ENCODE assay signal across 8 cellular contexts in the genomic region with DNA sequence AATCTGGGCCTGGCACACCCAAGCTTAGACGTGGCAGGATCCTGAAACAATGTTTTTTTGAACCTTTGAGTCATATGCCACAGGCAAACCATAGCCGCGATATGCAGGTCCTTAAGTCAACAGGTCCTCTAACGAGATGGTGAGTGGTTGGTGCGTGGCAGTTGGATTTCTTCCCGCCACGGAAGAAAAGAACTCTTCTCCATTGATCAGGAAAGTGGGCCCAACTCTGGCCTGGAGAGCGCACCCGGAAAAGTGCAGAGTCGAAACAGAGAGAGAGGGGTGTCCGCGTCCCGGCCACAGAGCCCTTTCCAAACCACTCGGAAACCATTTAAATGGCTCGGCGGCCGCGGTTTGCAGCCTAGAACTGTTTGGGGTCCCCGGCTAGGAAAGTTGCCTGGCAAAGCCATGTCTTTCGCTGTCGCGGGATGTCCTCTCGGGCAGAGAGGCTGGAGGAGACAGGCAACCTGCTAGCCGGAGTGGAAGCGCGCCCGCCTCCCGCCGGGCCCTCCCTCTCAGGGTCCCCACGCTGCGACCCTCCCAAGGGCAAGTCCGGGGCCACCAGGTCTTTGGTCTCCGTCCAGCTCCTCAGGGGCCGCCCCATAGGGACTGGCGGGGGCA. TPM values are rescaled to one million over a fixed set of nuclear protein-coding genes. Genes with fewer than 3 reads are reported as not detected.
DNase-seq lines count a peak whose midpoint lies in the region; ATAC-seq and TF ChIP-seq lines count a peak whose summit lies in the region.

No MANE protein-coding gene starts in this region.

- DNase-seq in AG20443 (ENCODE audit: low spot score) (peak; percentile 26), LoVo (ENCODE audit: low spot score) (peak; percentile 69), kidney epithelial cell (ENCODE audit: low read depth) (no peak), GOT3 (lab: John Stamatoyannopoulos, UW) (no peak)

- H3K27ac Mint-ChIP-seq in brain: peak overlapping the region in 2 of 5 experiments; percentile 83
- H3K27ac Mint-ChIP-seq in stimulated activated naive CD8-positive, alpha-beta T cell treated with anti-CD3 and anti-CD28 coated beads, Interleukin-15, Interleukin-2, amounts not matched to agents 100 ng/mL and 50 ng/mL, for 24 hours: peak overlapping the region; percentile 86

- peaks cover 4% of the 10 kb centered on the region for H3K27me3 ChIP-seq in kidney epithelial cell (ENCODE audit: control insufficient read depth, insufficient read depth, low read length)

- TF ChIP-seq CTCF in brain (conservative IDR thresholded peaks at IDR 0.05): no peak
- TF ChIP-seq CTCF in kidney epithelial cell (IDR thresholded peaks at IDR 0.05; ENCODE audit: insufficient read depth, low read length, poor library complexity, severe bottlenecking): no peak

- no peaks in the 10 kb centered on the region for H3K36me3 Mint-ChIP-seq in brain
- H3K36me3 Mint-ChIP-seq in stimulated activated naive CD8-positive, alpha-beta T cell treated with anti-CD3 and anti-CD28 coated beads, Interleukin-15, Interleukin-2, amounts not matched to agents 100 ng/mL and 50 ng/mL, for 24 hours (ENCODE audit: low read depth): no peaks in the 10 kb centered on the region

- H3K27me3 Mint-ChIP-seq in brain: peaks cover 61% of the 10 kb centered on the region
- peaks cover 27% of the 10 kb centered on the region for H3K27me3 Mint-ChIP-seq in stimulated activated naive CD8-positive, alpha-beta T cell treated with anti-CD3 and anti-CD28 coated beads, Interleukin-15, Interleukin-2, amounts not matched to agents 100 ng/mL and 50 ng/mL, for 24 hours

- H3K36me3 ChIP-seq in kidney epithelial cell (ENCODE audit: control insufficient read depth, insufficient read depth, low read length): no peaks in the 10 kb centered on the region

- H3K4me3 Mint-ChIP-seq in brain: peak overlapping the region; percentile 84 to 92 (median 91)
- peak overlapping the region; percentile 86 for H3K4me3 Mint-ChIP-seq in stimulated activated naive CD8-positive, alpha-beta T cell treated with anti-CD3 and anti-CD28 coated beads, Interleukin-15, Interleukin-2, amounts not matched to agents 100 ng/mL and 50 ng/mL, for 24 hours

- ATAC-seq in GM19025 (IDR thresholded peaks at IDR 0.05; ENCODE audit: low read depth, unreplicated experiment) (peak; percentile 2), GM18861 (IDR thresholded peaks at IDR 0.05; ENCODE audit: unreplicated experiment) (no peak)

- H3K9me3 Mint-ChIP-seq in brain: no peaks in the 10 kb centered on the region
- H3K9me3 Mint-ChIP-seq in stimulated activated naive CD8-positive, alpha-beta T cell treated with anti-CD3 and anti-CD28 coated beads, Interleukin-15, Interleukin-2, amounts not matched to agents 100 ng/mL and 50 ng/mL, for 24 hours: no peaks in the 10 kb centered on the region

- peak overlapping the region; percentile 77 for H3K4me3 ChIP-seq in kidney epithelial cell (ENCODE audit: low read depth, low read length)

- H3K4me1 Mint-ChIP-seq in brain: peaks cover 17% of the 10 kb centered on the region
- H3K4me1 Mint-ChIP-seq in stimulated activated naive CD8-positive, alpha-beta T cell treated with anti-CD3 and anti-CD28 coated beads, Interleukin-15, Interleukin-2, amounts not matched to agents 100 ng/mL and 50 ng/mL, for 24 hours (ENCODE audit: low read depth): peaks cover 35% of the 10 kb centered on the region

RNA-seq across cellular contexts. Expression of a gene that starts 0.8 kb away (rescaled TPM):
- polyA plus RNA-seq in brain (ENCODE audit: insufficient read depth, low read depth, low replicate concordance): 5.3 TPM
- total RNA-seq in kidney epithelial cell: 19.6 and 22.9 TPM in 2 replicates

Comparison
In these comparisons a context has a peak if more than half of its experiments do, and no peak if none do; other contexts are left out.
1. DNase-seq: peak in AG20443 (single experiment) and LoVo (single experiment); none in kidney epithelial cell (single experiment) and GOT3 (single experiment).